ENCODE assay signal across 9 cellular contexts in genomic region chr14:100850841-100851585, GRCh38. TPM values are rescaled to one million over a fixed set of nuclear protein-coding genes. Genes with fewer than 3 reads are reported as not detected.
DNase-seq lines count a peak whose midpoint lies in the region; ATAC-seq, FAIRE-seq and TF ChIP-seq lines count a peak whose summit lies in the region.
"Had no signal": no experiment of that assay in that cellular context is flagged by ENCODE, and none has a peak within 500 bp of the region (broad histone marks: within the 10 kb centered on the region; RNA-seq: fewer than 3 reads in every experiment).

No MANE protein-coding gene starts in this region.

- H3K4me3 ChIP-seq in BE2C (ENCODE audit: low read depth, low read length) (no peak overlapping the region), adrenal gland (no peak overlapping the region), keratinocyte (ENCODE audit: control insufficient read depth in 2 of 3, extremely low read depth in 1 of 3, insufficient read depth in 2 of 3, low read depth in 1 of 3, low read length in 3 of 3) (no peak overlapping the region)

- H2AFZ ChIP-seq in keratinocyte (ENCODE audit: control insufficient read depth, low read length) = no peak overlapping the region

- no peaks in the 10 kb centered on the region for H3K9me1 ChIP-seq in keratinocyte (ENCODE audit: control insufficient read depth, extremely low read depth, insufficient read depth, low read length)

- no peak overlapping the region for H3K4me2 ChIP-seq in keratinocyte (ENCODE audit: control insufficient read depth, extremely low read depth, insufficient read depth, low read depth, low read length)

- FAIRE-seq in GM19239 (lab: Jason Lieb, UNC) (no peak), keratinocyte (lab: Jason Lieb, UNC) (no peak)

- ATAC-seq in HG03095 (IDR thresholded peaks at IDR 0.05; ENCODE audit: unreplicated experiment) = no peak

- H4K20me1 ChIP-seq in keratinocyte (ENCODE audit: control insufficient read depth, extremely low read depth, insufficient read depth, low read length) = no peaks in the 10 kb centered on the region

- H3K36me3 ChIP-seq in BE2C (peaks cover 91% of the 10 kb centered on the region), adrenal gland (replicated peaks in 1 of 2) (peaks cover 0 to 15% of the 10 kb centered on the region in 2 donors), keratinocyte (ENCODE audit: control insufficient read depth in 2 of 2, extremely low read depth in 1 of 2, insufficient read depth in 2 of 2, low read length in 2 of 2) (no peaks in the 10 kb centered on the region)

- intact Hi-C loops in adrenal gland (cut with DNase I) = loop anchor here in 1 of 2 donors (5.0 kb wide), 1 partner anchor 51 kb away; the partner anchor contains the start of gene RTL1

- peaks cover 21% of the 10 kb centered on the region for H3K4me1 ChIP-seq in BE2C
- H3K4me1 ChIP-seq in adrenal gland (replicated peaks in 1 of 2) = peaks cover 0 to 31% of the 10 kb centered on the region in 2 donors
- no peaks in the 10 kb centered on the region for H3K4me1 ChIP-seq in keratinocyte (ENCODE audit: control insufficient read depth, extremely low read depth, insufficient read depth, low read length)

- DNase-seq in BE2C (peak; percentile 71), GM19239 (ENCODE audit: insufficient read length, low spot score) (peak; percentile 57), KG1 (lab: John Stamatoyannopoulos, UW) (peak; percentile 62), T1000 (lab: John Stamatoyannopoulos, UW) (peak; percentile 28), adrenal gland (peak; percentile 69 to 91 (median 81)), keratinocyte (ENCODE audit: low read depth, low spot score) (peak; percentile 33)
- DNase-seq in stimulated activated CD4-positive, alpha-beta T cell treated with anti-CD3 and anti-CD28 coated beads, TNF-alpha, amount 100 ng/mL, for 48 hours (ENCODE audit: low read depth in 3 of 3) = peak; percentile 70 to 78 (median 75)

- dilution Hi-C loops in keratinocyte (cut with MboI; ENCODE audit: extremely low pct_ligation_motif_present, low sequenced_read_pairs) = no loop called here

- no peaks in the 10 kb centered on the region for H3K9me3 ChIP-seq in BE2C
- no peaks in the 10 kb centered on the region for H3K9me3 ChIP-seq in adrenal gland (replicated peaks in 1 of 3)
- H3K9me3 ChIP-seq in keratinocyte (ENCODE audit: control insufficient read depth, low read depth, low read length) = no peaks in the 10 kb centered on the region

- TF ChIP-seq CTCF in BE2C (IDR thresholded peaks at IDR 0.05; ENCODE audit: low read depth, low read length) (peak; percentile 82), adrenal gland (IDR thresholded peaks at IDR 0.05) (peak; percentile 69 to 92 (median 84)), keratinocyte (optimal IDR thresholded peaks at IDR 0.05 in 1 of 3, IDR thresholded peaks at IDR 0.05 in 1 of 3, conservative IDR thresholded peaks at IDR 0.05 in 1 of 3; ENCODE audit: extremely low read depth in 1 of 3, insufficient read depth in 2 of 3, low read length in 3 of 3) (peak; percentile 67 to 95 (median 93))

- no peaks in the 10 kb centered on the region for H3K27me3 ChIP-seq in BE2C
- no peaks in the 10 kb centered on the region for H3K27me3 ChIP-seq in adrenal gland
- H3K27me3 ChIP-seq in keratinocyte (ENCODE audit: control insufficient read depth, extremely low read depth, insufficient read depth, low read length) = no peaks in the 10 kb centered on the region

- H3K27ac ChIP-seq in adrenal gland (peak overlapping the region in 3 of 5 donors; percentile 29 to 66 (median 48)), keratinocyte (ENCODE audit: control insufficient read depth, insufficient read depth, low read length) (no peak overlapping the region)

- no peak overlapping the region for H3K9ac ChIP-seq in keratinocyte (ENCODE audit: control insufficient read depth, extremely low read depth, insufficient read depth, low read length)

- TF ChIP-seq POLR2A in adrenal gland (IDR thresholded peaks at IDR 0.05) = no peak

- no peaks in the 10 kb centered on the region for H3K79me2 ChIP-seq in keratinocyte (ENCODE audit: control insufficient read depth, insufficient read depth, low read length)

- WGBS in adrenal gland, 4 donors = 59 to 80% (median 72%) methylated on average over 3 to 8 of the region's 8 CpGs

RNA-seq across cellular contexts. Expression of gene MEG3, which starts 25.1 kb away (rescaled TPM):
- polyA plus RNA-seq in BE2C (2012; ENCODE audit: insufficient read depth, insufficient read length, low read depth) = 610 TPM
- total RNA-seq in adrenal gland = 1,000 to 10,000 TPM in 3 of 8 donors, 100 to 1,000 TPM in 4, 10 to 100 TPM in 1; 86.6 to 1,883 (median 625) TPM
- polyA plus RNA-seq in adrenal gland = 1,000 to 10,000 TPM in 2 of 3 donors, 100 to 1,000 TPM in 1; 736 to 8,129 (median 5,263) TPM
- polyA plus RNA-seq in keratinocyte = 2.7 to 6.2 TPM (median 5.6 TPM) in 3 replicates
- polyA plus RNA-seq in keratinocyte (2011; ENCODE audit: low read depth) = 0.91 TPM
- polyA plus RNA-seq in keratinocyte (2011; cell fraction: cytosol; rRNA removed) = 0.09 and 0.30 TPM in 2 replicates
- polyA plus RNA-seq in keratinocyte (2011; cell fraction: nucleus; rRNA removed) = 81.8 and 122 TPM in 2 replicates
- polyA plus RNA-seq in keratinocyte (2012; ENCODE audit: low replicate concordance) = 0.85 and 1.5 TPM in 2 replicates
- 0.52 to 2.2 TPM (median 1.1 TPM) in 3 replicates for polyA minus RNA-seq in keratinocyte
- not detected for polyA minus RNA-seq in keratinocyte (2011; cell fraction: cytosol; rRNA and poly(A)+ RNA removed)
- 3.4 and 7.7 TPM in 2 replicates for polyA minus RNA-seq in keratinocyte (2011; cell fraction: nucleus; rRNA and poly(A)+ RNA removed)

RNA-seq across cellular contexts. Expression of gene RTL1, which starts 52.5 kb away (rescaled TPM):
- 2.0 TPM for polyA plus RNA-seq in BE2C (2012; ENCODE audit: insufficient read depth, insufficient read length, low read depth)
- 1 to 10 TPM in 2 of 8 donors, under 1 TPM in 3, not detected in 3; 0.13 to 5.9 (median 0.78) TPM for total RNA-seq in adrenal gland
- polyA plus RNA-seq in adrenal gland (1 to 10 TPM; 1.0 to 6.2 (median 2.6) TPM), keratinocyte (not detected in 3 replicates)
- not detected for polyA plus RNA-seq in keratinocyte (2011; ENCODE audit: low read depth)
- polyA plus RNA-seq in keratinocyte (2011; cell fraction: cytosol; rRNA removed) = not detected in 2 replicates
- polyA plus RNA-seq in keratinocyte (2011; cell fraction: nucleus; rRNA removed) = not detected in 2 replicates
- not detected in 2 replicates for polyA plus RNA-seq in keratinocyte (2012; ENCODE audit: low replicate concordance)
- not detected in 3 replicates for polyA minus RNA-seq in keratinocyte
- polyA minus RNA-seq in keratinocyte (2011; cell fraction: cytosol; rRNA and poly(A)+ RNA removed) = not detected
- polyA minus RNA-seq in keratinocyte (2011; cell fraction: nucleus; rRNA and poly(A)+ RNA removed) = not detected in 2 replicates
- total RNA-seq: myocyte had no signal

Comparison
In these comparisons a context has a peak if more than half of its experiments do, and no peak if none do; other contexts are left out.
1. DNase-seq: peak in every context shown above with its lines; median percentile 81 in adrenal gland; 75 in stimulated activated CD4-positive, alpha-beta T cell treated with anti-CD3 and anti-CD28 coated beads, TNF-alpha, amount 100 ng/mL, for 48 hours; 71 in BE2C; 62 in KG1; 57 in GM19239; 33 in keratinocyte; 28 in T1000.
2. RNA of gene MEG3, which starts 25.1 kb away (polyA plus RNA-seq): 736 to 8,129 TPM in adrenal gland; 0.09 to 122 TPM in keratinocyte; every median in the first group is over 4 times any median in the second.
3. Peak in every context shown above with its lines, with median percentiles within 50 percentile points of each other: CTCF ChIP-seq.